ENCODE assay signal across 13 cellular contexts in genomic region chr3:16369885-16370284, GRCh38.
DNase-seq lines count a peak whose midpoint lies in the region; ATAC-seq, FAIRE-seq and TF ChIP-seq lines count a peak whose summit lies in the region.
"Had no signal": no experiment of that assay in that cellular context is flagged by ENCODE, and none has a peak within 500 bp of the region (broad histone marks: within the 10 kb centered on the region; RNA-seq: fewer than 3 reads in every experiment).

No MANE protein-coding gene starts in this region.

- no peaks in the 10 kb centered on the region for H3K9me3 Mint-ChIP-seq in Caco-2 (ENCODE audit: unreplicated experiment)
- H3K9me3 Mint-ChIP-seq in activated CD8-positive, alpha-beta memory T cell treated with anti-CD3 and anti-CD28 coated beads, Interleukin-2, amount 10 ng/mL, durations not matched to agents 7 days and 5 days (ENCODE audit: low read depth) = no peaks in the 10 kb centered on the region
- H3K9me3 Mint-ChIP-seq: activated CD4-positive, alpha-beta memory T cell treated with anti-CD3 and anti-CD28 coated beads for 36 hours had no signal

- H3K4me1 ChIP-seq in Caco-2 (peaks cover 36% of the 10 kb centered on the region), SJSA1 (replicated peaks) (peaks cover 43% of the 10 kb centered on the region), foreskin keratinocyte (peaks cover 20% of the 10 kb centered on the region), HepG2 (ENCODE audit: insufficient read depth, low read length) (no peaks in the 10 kb centered on the region)

- H3K36me3 Mint-ChIP-seq in Caco-2 (ENCODE audit: insufficient read depth, unreplicated experiment) = no peaks in the 10 kb centered on the region
- peaks cover 70% of the 10 kb centered on the region for H3K36me3 Mint-ChIP-seq in activated CD8-positive, alpha-beta memory T cell treated with anti-CD3 and anti-CD28 coated beads, Interleukin-2, amount 10 ng/mL, durations not matched to agents 7 days and 5 days

- no peak overlapping the region for H3K9ac ChIP-seq in HepG2 (ENCODE audit: insufficient read depth, low read depth, low read length)
- H3K9ac ChIP-seq: BLaER1 treated with 17β-estradiol and CSF1 and Interleukin-3, amounts not matched to agents 10 nM and 100 nM had no signal

- H3K4me3 ChIP-seq in Caco-2 (ENCODE audit: low read depth, low read length) (no peak overlapping the region), SJSA1 (no peak overlapping the region), HepG2 (replicated peaks in 1 of 3; ENCODE audit: insufficient read depth in 1 of 3, low read depth in 2 of 3, low read length in 3 of 3) (no peak overlapping the region)
- H3K4me3 ChIP-seq: BLaER1 treated with 17β-estradiol and CSF1 and Interleukin-3, amounts not matched to agents 10 nM and 100 nM; tibial artery had no signal

- H4K20me1 ChIP-seq in HepG2 (ENCODE audit: insufficient read depth, low read length) = no peaks in the 10 kb centered on the region

- TF ChIP-seq CTCF in Caco-2 (IDR thresholded peaks at IDR 0.05; ENCODE audit: insufficient read depth in 1 of 2, low read depth in 1 of 2, low read length in 1 of 2, severe bottlenecking in 1 of 2, unreplicated experiment in 1 of 2) (no peak), foreskin keratinocyte (conservative IDR thresholded peaks at IDR 0.05) (no peak), HepG2 (CRISPR knock-in tag; IDR thresholded peaks at IDR 0.05) (no peak)

- H3K27ac Mint-ChIP-seq in Caco-2 (ENCODE audit: unreplicated experiment) = peak overlapping the region; percentile 42
- H3K27ac Mint-ChIP-seq in activated CD8-positive, alpha-beta memory T cell treated with anti-CD3 and anti-CD28 coated beads, Interleukin-2, amount 10 ng/mL, durations not matched to agents 7 days and 5 days = no peak overlapping the region
- H3K27ac Mint-ChIP-seq: activated CD4-positive, alpha-beta memory T cell treated with anti-CD3 and anti-CD28 coated beads for 36 hours had no signal

- no peak for TF ChIP-seq POLR2A in HepG2 (IDR thresholded peaks at IDR 0.05; ENCODE audit: insufficient read depth in 1 of 2, low read depth in 2 of 2, low read length in 2 of 2)

- H3K27me3 Mint-ChIP-seq in Caco-2 (ENCODE audit: insufficient read depth, unreplicated experiment) = no peaks in the 10 kb centered on the region
- no peaks in the 10 kb centered on the region for H3K27me3 Mint-ChIP-seq in activated CD8-positive, alpha-beta memory T cell treated with anti-CD3 and anti-CD28 coated beads, Interleukin-2, amount 10 ng/mL, durations not matched to agents 7 days and 5 days
- H3K27me3 Mint-ChIP-seq: activated CD4-positive, alpha-beta memory T cell treated with anti-CD3 and anti-CD28 coated beads for 36 hours had no signal

- POLR2A ChIA-PET in Caco-2 (lab: Charles Lee) = no interaction called here
- POLR2A ChIA-PET in HepG2 (lab: Yijun Ruan, JAX) = no interaction called here

- BruUV-seq in Caco-2 (replicated peaks; lab: Mats Ljungman, UMichigan) (no TSS peak), HepG2 (replicated peaks; lab: Mats Ljungman, UMichigan) (no TSS peak)

- no peak for ATAC-seq in foreskin keratinocyte
- ATAC-seq in HepG2 = no peak
- no peak for ATAC-seq in activated CD8-positive, alpha-beta memory T cell treated with anti-CD3 and anti-CD28 coated beads, Interleukin-2, amount 10 ng/mL, durations not matched to agents 7 days and 5 days
- no peak for ATAC-seq in GM18517 (IDR thresholded peaks at IDR 0.05; ENCODE audit: unreplicated experiment)

- DNase-seq in Caco-2 = no peak
- peak; percentile 88 to 91 for DNase-seq in SJSA1 (ENCODE audit: low read depth in 1 of 2, low spot score in 2 of 2)
- DNase-seq in foreskin keratinocyte = peak in 1 of 2 donors; percentile 38
- peak; percentile 38 for DNase-seq in non-pigmented ciliary epithelial cell (ENCODE audit: low read depth)
- DNase-seq in HepG2 (ENCODE audit: low spot score) = no peak
- DNase-seq in activated CD8-positive, alpha-beta memory T cell treated with anti-CD3 and anti-CD28 coated beads, Interleukin-2, amount 10 ng/mL, durations not matched to agents 7 days and 5 days = no peak
- DNase-seq in AG20443 (ENCODE audit: low spot score) = no peak
- DNase-seq: activated CD4-positive, alpha-beta memory T cell treated with anti-CD3 and anti-CD28 coated beads for 36 hours; NCI-H1417 treated with DMSO at 0.1 percent for 48 hours; NK-92 treated with Interleukin-12 subunit alpha and Interleukin-12 subunit beta, amount 100 ng/mL, for 24 hours; tibial artery had no signal

- H3K27me3 ChIP-seq in Caco-2 (replicated peaks; ENCODE audit: control insufficient read depth, insufficient read depth, low read length) (no peaks in the 10 kb centered on the region), SJSA1 (replicated peaks) (no peaks in the 10 kb centered on the region), foreskin keratinocyte (no peaks in the 10 kb centered on the region), HepG2 (ENCODE audit: control insufficient read depth in 1 of 2, insufficient read depth in 2 of 2, low read length in 2 of 2) (no peaks in the 10 kb centered on the region)
- H3K27me3 ChIP-seq: BLaER1 treated with 17β-estradiol and CSF1 and Interleukin-3, amounts not matched to agents 10 nM and 100 nM; tibial artery had no signal

- FAIRE-seq in HepG2 (lab: Jason Lieb, UNC) = no peak

- H3K4me2 ChIP-seq in HepG2 (ENCODE audit: low read depth, low read length) = no peak overlapping the region

- WGBS in HepG2 (ENCODE audit: low lambda C conversion rate) = 95% methylated on average over 7 of the region's 8 CpGs

- H3K27ac ChIP-seq in SJSA1 (peak overlapping the region; percentile 99), foreskin keratinocyte (peak overlapping the region; percentile 87), HepG2 (ENCODE audit: extremely low read length, insufficient read depth, low read length) (no peak overlapping the region)
- H3K27ac ChIP-seq: BLaER1 treated with 17β-estradiol and CSF1 and Interleukin-3, amounts not matched to agents 10 nM and 100 nM had no signal

- H3K4me3 Mint-ChIP-seq in Caco-2 (ENCODE audit: unreplicated experiment) = no peak overlapping the region
- H3K4me3 Mint-ChIP-seq in activated CD8-positive, alpha-beta memory T cell treated with anti-CD3 and anti-CD28 coated beads, Interleukin-2, amount 10 ng/mL, durations not matched to agents 7 days and 5 days = no peak overlapping the region
- H3K4me3 Mint-ChIP-seq: activated CD4-positive, alpha-beta memory T cell treated with anti-CD3 and anti-CD28 coated beads for 36 hours had no signal

- TF ChIP-seq EP300 in HepG2 (IDR thresholded peaks at IDR 0.05; ENCODE audit: low read depth in 2 of 2, low read length in 2 of 2) (no peak), HepG2 (CRISPR knock-in tag; IDR thresholded peaks at IDR 0.05; ENCODE audit: borderline replicate concordance) (no peak)

- in situ Hi-C loops in HepG2 (cut with HindIII; ENCODE audit: extremely low pct_ligation_motif_present, low pct_unique_long_range_greater_than_20kb) = no loop called here

- intact Hi-C loops in Caco-2 (cut with micrococcal nuclease; ENCODE audit: unreplicated experiment) (loop anchor here (2.0 kb wide), 1 partner anchor 111 kb away; no protein-coding TSS in a partner anchor), HepG2 (cut with micrococcal nuclease; ENCODE audit: unreplicated experiment) (no loop called here)

- H3K4me1 Mint-ChIP-seq in Caco-2 (ENCODE audit: low read depth, unreplicated experiment) = peaks cover 30% of the 10 kb centered on the region
- H3K4me1 Mint-ChIP-seq in activated CD8-positive, alpha-beta memory T cell treated with anti-CD3 and anti-CD28 coated beads, Interleukin-2, amount 10 ng/mL, durations not matched to agents 7 days and 5 days = peaks cover 48% of the 10 kb centered on the region

- H3K79me2 ChIP-seq in HepG2 (ENCODE audit: insufficient read depth, low read length) = no peaks in the 10 kb centered on the region

- TF ChIP-seq RAD21 in HepG2 (CRISPR knock-in tag; IDR thresholded peaks at IDR 0.05) = no peak

- no peak overlapping the region for H2AFZ ChIP-seq in HepG2 (ENCODE audit: low read length)

- H3K9me3 ChIP-seq in Caco-2 (no peaks in the 10 kb centered on the region), SJSA1 (replicated peaks) (no peaks in the 10 kb centered on the region), HepG2 (ENCODE audit: low read length) (no peaks in the 10 kb centered on the region)
- H3K9me3 ChIP-seq: BLaER1 treated with 17β-estradiol and CSF1 and Interleukin-3, amounts not matched to agents 10 nM and 100 nM; tibial artery had no signal

- H3K36me3 ChIP-seq in Caco-2 (ENCODE audit: control insufficient read depth, insufficient read depth, low read length) (no peaks in the 10 kb centered on the region), SJSA1 (peaks cover 34% of the 10 kb centered on the region), HepG2 (replicated peaks in 1 of 2; ENCODE audit: control insufficient read depth in 1 of 2, insufficient read depth in 2 of 2, low read length in 2 of 2) (no peaks in the 10 kb centered on the region)

- CTCF ChIA-PET in Caco-2 (lab: Charles Lee) (no interaction called here), HepG2 (lab: Yijun Ruan, JAX; ENCODE audit: low intra/inter-chr PET ratio, low total read pairs) (no interaction called here)
- CTCF ChIA-PET in activated CD8-positive, alpha-beta memory T cell treated with anti-CD3 and anti-CD28 coated beads, Interleukin-2, amount 10 ng/mL, durations not matched to agents 7 days and 5 days (lab: Charles Lee) = no interaction called here

TF ChIP-seq in HepG2, 621 proteins besides CTCF, POLR2A, EP300 and RAD21 (continues in another document):
- TF ChIP-seq ZNF232 (CRISPR knock-in tag; IDR thresholded peaks at IDR 0.05; ENCODE audit: borderline replicate concordance) = no peak

Comparison
In these comparisons a context has a peak if more than half of its experiments do, and no peak if none do; other contexts are left out.
1. DNase-seq: peak in SJSA1 (2 of 2) and non-pigmented ciliary epithelial cell (single experiment); none in Caco-2 (0 of 2), HepG2 (single experiment), activated CD8-positive, alpha-beta memory T cell treated with anti-CD3 and anti-CD28 coated beads, Interleukin-2, amount 10 ng/mL, durations not matched to agents 7 days and 5 days (single experiment) and AG20443 (single experiment).